8 cellular contexts compared by ENCODE assay signal in genomic region chr22:41237707-41238569, GRCh38. TPM values are rescaled to one million over a fixed set of nuclear protein-coding genes. Genes with fewer than 3 reads are reported as not detected.
DNase-seq lines count a peak whose midpoint lies in the region; ATAC-seq and TF ChIP-seq lines count a peak whose summit lies in the region.

No MANE protein-coding gene starts in this region.

- peaks cover 11% of the 10 kb centered on the region for H3K4me1 ChIP-seq in mucosa of descending colon (ENCODE audit: low read depth)

- peak; percentile 97 for ATAC-seq in activated CD8-positive, alpha-beta memory T cell treated with anti-CD3 and anti-CD28 coated beads, Interleukin-2, amount 10 ng/mL, durations not matched to agents 7 days and 5 days
- peak; percentile 96 for ATAC-seq in mucosa of descending colon
- ATAC-seq in GM21381 (IDR thresholded peaks at IDR 0.05; ENCODE audit: unreplicated experiment): no peak

- CTCF ChIA-PET in activated CD8-positive, alpha-beta memory T cell treated with anti-CD3 and anti-CD28 coated beads, Interleukin-2, amount 10 ng/mL, durations not matched to agents 7 days and 5 days (lab: Charles Lee): interaction anchor here (0.6 to 7.1 kb wide), 68 partner anchors 8 to 801 kb away, joined by 3 to 137 read pairs (median 4); partner anchors contain the start of genes RANGAP1, RBX1, ST13 and XPNPEP3

- peak overlapping the region; percentile 59 for H3K4me3 Mint-ChIP-seq in activated CD8-positive, alpha-beta memory T cell treated with anti-CD3 and anti-CD28 coated beads, Interleukin-2, amount 10 ng/mL, durations not matched to agents 7 days and 5 days

- H3K4me3 ChIP-seq in H7 (ENCODE audit: insufficient read depth, low read depth, low read length): peak overlapping the region; percentile 27
- peak overlapping the region; percentile 16 for H3K4me3 ChIP-seq in epithelial cell of esophagus (ENCODE audit: low read length)
- no peak overlapping the region for H3K4me3 ChIP-seq in mucosa of descending colon

- TF ChIP-seq CTCF in epithelial cell of esophagus (IDR thresholded peaks at IDR 0.05; ENCODE audit: insufficient read depth, low read depth, low read length, missing control alignments): peak; percentile 46
- peak; percentile 67 for TF ChIP-seq CTCF in mucosa of descending colon (IDR thresholded peaks at IDR 0.05)

- no peak overlapping the region for H3K27ac Mint-ChIP-seq in activated CD8-positive, alpha-beta memory T cell treated with anti-CD3 and anti-CD28 coated beads, Interleukin-2, amount 10 ng/mL, durations not matched to agents 7 days and 5 days

- no peaks in the 10 kb centered on the region for H3K9me3 ChIP-seq in mucosa of descending colon

- peaks cover 3% of the 10 kb centered on the region for H3K27me3 Mint-ChIP-seq in activated CD8-positive, alpha-beta memory T cell treated with anti-CD3 and anti-CD28 coated beads, Interleukin-2, amount 10 ng/mL, durations not matched to agents 7 days and 5 days

- H3K36me3 Mint-ChIP-seq in activated CD8-positive, alpha-beta memory T cell treated with anti-CD3 and anti-CD28 coated beads, Interleukin-2, amount 10 ng/mL, durations not matched to agents 7 days and 5 days: no peaks in the 10 kb centered on the region

- DNase-seq in ELF-1 (ENCODE audit: low read depth, low spot score): peak; percentile 81
- peak; percentile 97 for DNase-seq in H7
- DNase-seq in NCI-H2171 treated with DMSO at 0.1 percent for 48 hours (lab: John Stamatoyannopoulos, UW): peak; percentile 64
- DNase-seq in activated CD8-positive, alpha-beta memory T cell treated with anti-CD3 and anti-CD28 coated beads, Interleukin-2, amount 10 ng/mL, durations not matched to agents 7 days and 5 days: peak; percentile 89
- peak; percentile 74 for DNase-seq in epithelial cell of esophagus (ENCODE audit: low read depth)
- peak; percentile 83 to 90 (median 88) for DNase-seq in mucosa of descending colon
- peak; percentile 39 to 49 for DNase-seq in stimulated activated CD8-positive, alpha-beta memory T cell treated with anti-CD3 and anti-CD28 coated beads, Interleukin-4, amount 100 ng/mL, for 4 hours (ENCODE audit: low read depth in 2 of 2, low spot score in 1 of 2)

- peaks cover 8% of the 10 kb centered on the region for H3K4me1 Mint-ChIP-seq in activated CD8-positive, alpha-beta memory T cell treated with anti-CD3 and anti-CD28 coated beads, Interleukin-2, amount 10 ng/mL, durations not matched to agents 7 days and 5 days

- intact Hi-C loops in mucosa of descending colon (cut with DNase I, micrococcal nuclease): no loop called here

- H3K9me3 Mint-ChIP-seq in activated CD8-positive, alpha-beta memory T cell treated with anti-CD3 and anti-CD28 coated beads, Interleukin-2, amount 10 ng/mL, durations not matched to agents 7 days and 5 days (ENCODE audit: low read depth): no peaks in the 10 kb centered on the region

- H3K27me3 ChIP-seq in H7 (ENCODE audit: control insufficient read depth, insufficient read depth, low read length): 0 out of 2 replicates have a peak, but pooled peaks cover 2% of the 10 kb centered on the region

- no peaks in the 10 kb centered on the region for H3K36me3 ChIP-seq in H7 (replicated peaks; ENCODE audit: control insufficient read depth, insufficient read depth, low read length)
- no peaks in the 10 kb centered on the region for H3K36me3 ChIP-seq in mucosa of descending colon (ENCODE audit: low read depth)

RNA-seq across cellular contexts. Expression of gene CHADL, which starts 2.8 kb away (rescaled TPM):
- 0.33 TPM in 1 of 2 replicates, not detected in the other for total RNA-seq in H7 (2014; rRNA removed; shearing (Covaris generic))
- under 1 TPM; 0.12 to 0.38 TPM for total RNA-seq in activated CD8-positive, alpha-beta memory T cell treated with anti-CD3 and anti-CD28 coated beads, Interleukin-2, amount 10 ng/mL, durations not matched to agents 7 days and 5 days
- total RNA-seq in mucosa of descending colon: 1 to 10 TPM; 1.1 to 8.8 (median 1.9) TPM

RNA-seq across cellular contexts. Expression of gene L3MBTL2, which starts 32.8 kb away (rescaled TPM):
- total RNA-seq in H7 (2014; rRNA removed; shearing (Covaris generic)): 19.8 and 20.9 TPM in 2 replicates
- total RNA-seq in activated CD8-positive, alpha-beta memory T cell treated with anti-CD3 and anti-CD28 coated beads, Interleukin-2, amount 10 ng/mL, durations not matched to agents 7 days and 5 days: 10 to 100 TPM; 36.6 to 43.4 TPM
- 10 to 100 TPM; 17.7 to 25.0 (median 18.9) TPM for total RNA-seq in mucosa of descending colon

RNA-seq across cellular contexts. Expression of gene RANGAP1, which starts 48.0 kb away (rescaled TPM):
- 115 and 133 TPM in 2 replicates for total RNA-seq in H7 (2014; rRNA removed; shearing (Covaris generic))
- total RNA-seq in activated CD8-positive, alpha-beta memory T cell treated with anti-CD3 and anti-CD28 coated beads, Interleukin-2, amount 10 ng/mL, durations not matched to agents 7 days and 5 days: 100 to 1,000 TPM; 145 to 155 TPM
- total RNA-seq in mucosa of descending colon: 10 to 100 TPM; 26.9 to 48.9 (median 35.3) TPM

Comparison
In these comparisons a context has a peak if more than half of its experiments do, and no peak if none do; other contexts are left out.
1. DNase-seq: peak in every context shown above with its lines; median percentile 97 in H7; 89 in activated CD8-positive, alpha-beta memory T cell treated with anti-CD3 and anti-CD28 coated beads, Interleukin-2, amount 10 ng/mL, durations not matched to agents 7 days and 5 days; 88 in mucosa of descending colon; 81 in ELF-1; 74 in epithelial cell of esophagus; 64 in NCI-H2171 treated with DMSO at 0.1 percent for 48 hours; 44 in stimulated activated CD8-positive, alpha-beta memory T cell treated with anti-CD3 and anti-CD28 coated beads, Interleukin-4, amount 100 ng/mL, for 4 hours.